ENCODE assay signal across 7 cellular contexts in the genomic region with DNA sequence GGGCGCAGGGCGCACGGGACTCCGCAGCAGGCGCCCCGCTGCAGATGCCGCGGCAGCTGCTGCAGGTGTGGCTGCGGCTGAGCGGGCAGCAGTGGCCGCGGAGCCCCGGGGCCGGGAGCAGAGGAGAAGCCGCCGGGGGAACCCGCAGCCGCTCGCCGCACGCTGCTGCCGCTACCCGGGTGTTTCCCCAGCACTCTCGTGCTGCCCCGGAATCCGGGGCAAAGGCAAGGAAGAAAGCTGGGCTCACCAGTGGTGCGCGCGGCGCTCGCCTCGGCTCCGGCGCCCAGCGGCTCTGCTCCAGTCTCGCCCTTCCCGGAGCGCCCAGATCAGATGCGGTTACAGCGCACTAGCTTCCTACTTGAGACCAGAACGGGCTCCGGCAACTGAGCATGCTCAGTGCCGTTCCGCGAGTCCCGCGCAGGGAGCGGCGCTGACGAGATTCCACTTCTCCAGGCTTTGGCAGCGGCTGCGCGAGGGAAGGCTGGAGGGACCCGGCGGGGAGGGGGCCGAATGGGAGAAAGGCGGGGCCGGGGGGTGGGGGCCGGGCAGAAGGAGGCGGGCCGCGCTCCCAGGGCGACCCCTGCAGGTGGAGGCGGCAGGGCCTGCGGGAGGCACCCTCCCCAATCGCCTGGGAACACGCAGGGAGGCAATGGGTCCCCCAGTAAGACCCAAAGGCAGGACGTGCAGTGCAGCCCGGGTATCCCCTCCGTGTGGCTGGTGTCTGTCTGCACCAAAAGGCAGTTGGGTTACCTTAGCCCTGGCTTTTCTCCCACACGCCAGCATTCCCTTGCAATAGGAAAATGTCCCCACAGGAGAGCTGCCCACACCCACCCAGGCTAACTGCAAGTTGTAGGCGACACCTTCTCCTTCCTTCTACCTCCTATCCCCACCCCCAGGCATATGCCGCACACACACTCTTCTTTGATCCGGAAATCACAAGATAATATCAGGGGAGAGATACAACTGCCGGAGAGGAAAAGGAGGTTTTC.
DNase-seq lines count a peak whose midpoint lies in the region; ATAC-seq and TF ChIP-seq lines count a peak whose summit lies in the region.

A gene (minus strand): TSS at position 385 of the 989 bp plus-strand sequence. CDS start 181,288 bp downstream, outside the sequence.

- TF ChIP-seq CTCF in GM13976 (IDR thresholded peaks at IDR 0.05; ENCODE audit: borderline replicate concordance, control extremely low read depth, extremely low read depth, insufficient read depth, missing control alignments) = peak; percentile 80
- peak; percentile 76 for TF ChIP-seq CTCF in brain microvascular endothelial cell (IDR thresholded peaks at IDR 0.05; ENCODE audit: low read depth, low read length, missing control alignments)

- H3K9ac ChIP-seq in SK-N-MC (ENCODE audit: insufficient read length) = peak within 1 kb of the TSS; percentile 71

- peak within 1 kb of the TSS; percentile 84 for H3K4me3 ChIP-seq in SK-N-MC
- H3K4me3 ChIP-seq in brain microvascular endothelial cell (ENCODE audit: low read depth, low read length) = peak within 1 kb of the TSS; percentile 96

- DNase-seq in GM13976 (ENCODE audit: low spot score) (peak; percentile 86), NCI-H1048 (lab: John Stamatoyannopoulos, UW) (peak; percentile 95), SK-N-MC (ENCODE audit: low read depth, low spot score) (peak; percentile 59), brain microvascular endothelial cell (peak; percentile 94), iPS DF 19.7 (ENCODE audit: low read depth, low spot score) (peak; percentile 76), retina (peak; percentile 96)

- peak; percentile 54 for ATAC-seq in HG02610 (IDR thresholded peaks at IDR 0.05; ENCODE audit: unreplicated experiment)

- H3K9me3 ChIP-seq in SK-N-MC (ENCODE audit: low read depth, low read length) = no peaks in the 10 kb centered on the region

- H3K27ac ChIP-seq in SK-N-MC = peak within 1 kb of the TSS; percentile 42; the same call in 1 of the 2 replicates
- peak within 1 kb of the TSS; percentile 25 for H3K27ac ChIP-seq in brain microvascular endothelial cell

- in situ Hi-C loops in GM13976 (cut with MboI; ENCODE audit: low sequenced_read_pairs, unreplicated experiment) = loop anchor here (10.0 kb wide), 1 partner anchor 230 kb away; no protein-coding TSS in a partner anchor
- in situ Hi-C loops in brain microvascular endothelial cell (cut with HindIII; ENCODE audit: low pct_ligation_motif_present, low sequenced_read_pairs) = no loop called here

- H3K27me3 ChIP-seq in brain microvascular endothelial cell (replicated peaks) = no peaks in the 10 kb centered on the region

- H3K36me3 ChIP-seq in SK-N-MC (ENCODE audit: insufficient read depth, low read length) (no peaks in the 10 kb centered on the region), brain microvascular endothelial cell (replicated peaks) (no peaks in the 10 kb centered on the region)

Comparison
In these comparisons a context has a peak if more than half of its experiments do, and no peak if none do; other contexts are left out.
1. Peak in every context shown above with its lines: DNase-seq, ATAC-seq, H3K4me3 ChIP-seq and H3K27ac ChIP-seq.